Comparison of ENCODE assay signal across 31 cellular contexts in the genomic region with DNA sequence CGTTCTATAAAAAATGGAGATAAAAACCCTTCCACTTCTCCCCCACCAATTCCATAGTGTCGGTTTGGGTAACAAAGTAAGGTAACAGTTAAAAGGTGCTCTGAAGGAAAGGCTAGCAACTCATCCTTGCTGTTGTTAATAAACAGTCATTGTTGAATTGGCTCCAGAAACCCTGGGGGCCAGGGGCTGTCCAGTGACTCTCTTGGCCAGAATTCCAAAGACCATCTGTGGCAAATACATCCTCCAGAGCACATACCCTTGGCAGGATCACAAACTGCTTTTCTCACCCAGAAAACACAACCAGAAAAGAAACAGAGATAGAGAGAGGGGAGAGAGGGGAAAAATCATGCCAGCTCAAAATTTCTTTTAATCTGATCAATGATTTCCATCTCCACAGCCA.
"Had no signal": no experiment of that assay in that cellular context is flagged by ENCODE, and none has a peak within 500 bp of the region (broad histone marks: within the 10 kb centered on the region; RNA-seq: fewer than 3 reads in every experiment).

No MANE protein-coding gene starts in this region.

- H3K4me1 Mint-ChIP-seq: activated B cell treated with CpG ODN at 0.5 μM for 24 hours; activated naive CD4-positive, alpha-beta T cell treated with anti-CD3 and anti-CD28 coated beads, Interleukin-2, amount 50 U/mL, for 24 hours; activated naive CD8-positive, alpha-beta T cell treated with anti-CD3 and anti-CD28 coated beads for 36 hours; activated naive CD8-positive, alpha-beta T cell treated with anti-CD3 and anti-CD28 coated beads, Interleukin-2, amount 50 U/mL, for 24 hours; activated T-helper 17 cell treated with anti-CD3 and anti-CD28 coated beads, Interleukin-2, amount 50 U/mL, for 72 hours had no signal

- H3K36me3 Mint-ChIP-seq: activated naive CD4-positive, alpha-beta T cell treated with anti-CD3 and anti-CD28 coated beads, Interleukin-2, amount 50 U/mL, for 24 hours; activated naive CD8-positive, alpha-beta T cell treated with anti-CD3 and anti-CD28 coated beads for 36 hours had no signal

- H3K36me3 ChIP-seq: adrenal gland, esophagus muscularis mucosa, WERI-Rb-1 had no signal

- H3K27me3 ChIP-seq: adrenal gland, body of pancreas had no signal

- H3K9me3 Mint-ChIP-seq: activated naive CD8-positive, alpha-beta T cell treated with anti-CD3 and anti-CD28 coated beads for 36 hours had no signal

- H3K27ac ChIP-seq: adrenal gland, body of pancreas, esophagus muscularis mucosa, WERI-Rb-1 had no signal

- H3K4me3 Mint-ChIP-seq: activated B cell treated with CpG ODN at 0.5 μM for 24 hours; activated CD8-positive, alpha-beta T cell treated with anti-CD3 and anti-CD28 coated beads for 36 hours; activated naive CD4-positive, alpha-beta T cell treated with anti-CD3 and anti-CD28 coated beads, Interleukin-2, amount 50 U/mL, for 24 hours; activated naive CD8-positive, alpha-beta T cell treated with anti-CD3 and anti-CD28 coated beads for 36 hours; activated naive CD8-positive, alpha-beta T cell treated with anti-CD3 and anti-CD28 coated beads, Interleukin-2, amount 50 U/mL, for 24 hours; activated T-cell treated with anti-CD3 and anti-CD28 coated beads, Interleukin-2, amount 50 U/mL, for 4 hours; activated T-helper 17 cell treated with anti-CD3 and anti-CD28 coated beads, Interleukin-2, amount 50 U/mL, for 72 hours; effector memory CD8-positive, alpha-beta T cell; T-helper 1 cell treated with Interleukin-12 subunit alpha and Interleukin-12 subunit beta and Interleukin-4 antibody, amounts not matched to agents 30 μg/mL and 1 μg/mL, for 36 hours had no signal

- DNase-seq: activated B cell treated with CpG ODN at 0.5 μM for 24 hours; activated CD4-positive, alpha-beta T cell treated with anti-CD3 and anti-CD28 coated beads for 48 hours; activated CD4-positive, alpha-beta T cell treated with anti-CD3 and anti-CD28 coated beads, Interleukin-2, amount 50 U/mL, for 1 hour; activated CD4-positive, alpha-beta T cell treated with anti-CD3 and anti-CD28 coated beads, Interleukin-2, amount 50 U/mL, for 48 hours; activated CD8-positive, alpha-beta memory T cell treated with anti-CD3 and anti-CD28 coated beads for 24 hours; activated CD8-positive, alpha-beta T cell treated with anti-CD3 and anti-CD28 coated beads for 36 hours; activated effector memory CD4-positive, alpha-beta T cell treated with Interleukin-2 at 50 U/mL for 16 hours; activated gamma-delta T cell treated with Interleukin-2 at 50 U/mL for 16 hours; activated naive CD4-positive, alpha-beta T cell treated with Interleukin-2 at 50 U/mL for 16 hours; activated naive CD8-positive, alpha-beta T cell treated with anti-CD3 and anti-CD28 coated beads for 36 hours; activated naive CD8-positive, alpha-beta T cell treated with anti-CD3 and anti-CD28 coated beads, Interleukin-2, amount 50 U/mL, for 24 hours; activated T-cell treated with anti-CD3 and anti-CD28 coated beads, Interleukin-2, amount 50 U/mL, for 4 hours; adrenal gland; amygdala; aorta; body of pancreas; cortex of kidney; dermis blood vessel endothelial cell; effector CD4-positive, alpha-beta T cell; effector memory CD8-positive, alpha-beta T cell; erythroblast; foreskin fibroblast; head of caudate nucleus; hippocampal formation; T1000; WERI-Rb-1 had no signal

- ATAC-seq: activated CD4-positive, CD25-positive, alpha-beta regulatory T cell treated with anti-CD3 and anti-CD28 coated beads, Interleukin-2, amount 50 U/mL, for 24 hours; activated CD8-positive, alpha-beta T cell treated with anti-CD3 and anti-CD28 coated beads for 36 hours; activated naive CD8-positive, alpha-beta T cell treated with anti-CD3 and anti-CD28 coated beads, Interleukin-2, amount 50 U/mL, for 24 hours; activated T-cell treated with anti-CD3 and anti-CD28 coated beads, Interleukin-2, amount 50 U/mL, for 4 hours; activated T-helper 17 cell treated with anti-CD3 and anti-CD28 coated beads, Interleukin-2, amount 50 U/mL, for 72 hours; body of pancreas; effector memory CD8-positive, alpha-beta T cell had no signal

- H3K9me3 ChIP-seq: adrenal gland, body of pancreas had no signal

- H3K4me3 ChIP-seq: adrenal gland, body of pancreas, esophagus muscularis mucosa had no signal

- H3K4me1 ChIP-seq: adrenal gland, body of pancreas, esophagus muscularis mucosa had no signal

- H3K27ac Mint-ChIP-seq: activated B cell treated with CpG ODN at 0.5 μM for 24 hours; activated CD8-positive, alpha-beta T cell treated with anti-CD3 and anti-CD28 coated beads for 36 hours; activated naive CD4-positive, alpha-beta T cell treated with anti-CD3 and anti-CD28 coated beads, Interleukin-2, amount 50 U/mL, for 24 hours; activated naive CD8-positive, alpha-beta T cell treated with anti-CD3 and anti-CD28 coated beads for 36 hours; activated naive CD8-positive, alpha-beta T cell treated with anti-CD3 and anti-CD28 coated beads, Interleukin-2, amount 50 U/mL, for 24 hours; activated T-helper 17 cell treated with anti-CD3 and anti-CD28 coated beads, Interleukin-2, amount 50 U/mL, for 72 hours; effector memory CD8-positive, alpha-beta T cell; T-helper 1 cell treated with Interleukin-12 subunit alpha and Interleukin-12 subunit beta and Interleukin-4 antibody, amounts not matched to agents 30 μg/mL and 1 μg/mL, for 36 hours had no signal
